25 cellular contexts compared by ENCODE assay signal in the genomic region with DNA sequence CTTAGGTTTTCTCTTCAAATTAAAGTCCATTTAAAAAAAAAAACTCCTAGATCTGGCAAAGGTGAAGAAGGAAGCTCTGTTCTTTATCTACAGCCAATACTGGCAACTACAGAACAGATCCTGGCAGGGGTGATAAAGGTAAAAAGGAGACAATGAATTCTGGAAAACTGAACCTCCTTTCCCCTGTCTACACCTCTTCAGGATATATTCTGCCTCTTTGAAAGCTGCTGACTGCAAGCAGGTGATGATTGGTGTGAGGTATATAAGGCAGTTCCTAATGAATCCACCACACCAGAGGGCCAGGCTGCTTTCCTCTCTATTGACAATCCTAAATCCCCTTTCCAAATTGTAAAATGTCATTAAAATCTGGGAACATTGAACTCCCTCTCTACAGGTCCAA.
A peak's percentile ranks its signal among the peaks of the same experiment; 100 is the strongest.
DNase-seq lines count a peak whose midpoint lies in the region; ATAC-seq, FAIRE-seq and TF ChIP-seq lines count a peak whose summit lies in the region.
"Had no signal": no experiment of that assay in that cellular context is flagged by ENCODE, and none has a peak within 500 bp of the region (broad histone marks: within the 10 kb centered on the region; RNA-seq: fewer than 3 reads in every experiment).

No MANE protein-coding gene starts in this region.

- in situ Hi-C loops in HepG2 (cut with HindIII; ENCODE audit: extremely low pct_ligation_motif_present, low pct_unique_long_range_greater_than_20kb) = no loop called here

- DNase-seq in SK-N-SH = no peak
- no peak for DNase-seq in HepG2 (ENCODE audit: low spot score)
- no peak for DNase-seq in right lobe of liver
- DNase-seq in Karpas-422 = no peak
- no peak for DNase-seq in ascending aorta (ENCODE audit: low spot score in 2 of 2)
- DNase-seq: 8988T, ACHN, Calu3, DMS79 treated with DMSO at 0.1 percent for 48 hours, GOT3, KBM-7, MG63, NCI-H146, NCI-H2029, NCI-H524 treated with DMSO at 0.1 percent for 48 hours, NCI-H82, RPMI8226, SHP77 treated with DMSO at 0.1 percent for 48 hours had no signal

- TF ChIP-seq RAD21 in SK-N-SH (IDR thresholded peaks at IDR 0.05; ENCODE audit: low read length) (no peak), liver (IDR thresholded peaks at IDR 0.05) (no peak), HepG2 (CRISPR knock-in tag; IDR thresholded peaks at IDR 0.05) (no peak)

- TF ChIP-seq POLR2A in HepG2 (IDR thresholded peaks at IDR 0.05; ENCODE audit: insufficient read depth in 1 of 2, low read depth in 2 of 2, low read length in 2 of 2) = no peak
- TF ChIP-seq POLR2A in right lobe of liver (IDR thresholded peaks at IDR 0.05) = no peak

- intact Hi-C loops in HepG2 (cut with micrococcal nuclease; ENCODE audit: unreplicated experiment) (no loop called here), right lobe of liver (cut with DNase I) (no loop called here), ascending aorta (cut with DNase I) (no loop called here)

- TF ChIP-seq EP300 in SK-N-SH (IDR thresholded peaks at IDR 0.05; ENCODE audit: borderline replicate concordance in 1 of 2, low read depth in 1 of 2, low read length in 1 of 2) (no peak), HepG2 (IDR thresholded peaks at IDR 0.05; ENCODE audit: low read depth in 2 of 2, low read length in 2 of 2) (no peak), HepG2 (CRISPR knock-in tag; IDR thresholded peaks at IDR 0.05; ENCODE audit: borderline replicate concordance) (no peak)

- TF ChIP-seq CTCF in SK-N-SH (IDR thresholded peaks at IDR 0.05) (no peak), liver (IDR thresholded peaks at IDR 0.05; ENCODE audit: low read depth, low read length, missing input control) (no peak), HepG2 (CRISPR knock-in tag; IDR thresholded peaks at IDR 0.05) (no peak), right lobe of liver (IDR thresholded peaks at IDR 0.05) (no peak), ascending aorta (IDR thresholded peaks at IDR 0.05) (no peak)

- H3K27me3 ChIP-seq in SK-N-SH (ENCODE audit: insufficient read depth) (no peaks in the 10 kb centered on the region), liver (ENCODE audit: control insufficient read depth in 4 of 4, insufficient read depth in 4 of 4, low read length in 3 of 4) (no peaks in the 10 kb centered on the region), HepG2 (ENCODE audit: control insufficient read depth in 1 of 2, insufficient read depth in 2 of 2, low read length in 2 of 2) (no peaks in the 10 kb centered on the region; a peak in 2 of 5 replicates), right lobe of liver (no peaks in the 10 kb centered on the region), skeletal muscle tissue (ENCODE audit: control insufficient read depth in 3 of 3, insufficient read depth in 3 of 3, low read length in 3 of 3) (no peaks in the 10 kb centered on the region), Karpas-422 (ENCODE audit: low read length) (no peaks in the 10 kb centered on the region), ascending aorta (no peaks in the 10 kb centered on the region)
- H3K27me3 ChIP-seq: BE2C, MG63 had no signal

- H2AFZ ChIP-seq in SK-N-SH (ENCODE audit: low read depth) = no peak overlapping the region
- no peak overlapping the region for H2AFZ ChIP-seq in HepG2 (ENCODE audit: low read length)
- H2AFZ ChIP-seq in Karpas-422 (ENCODE audit: low read length) = no peak overlapping the region

- H4K20me1 ChIP-seq in SK-N-SH (ENCODE audit: insufficient read depth) = no peaks in the 10 kb centered on the region
- no peaks in the 10 kb centered on the region for H4K20me1 ChIP-seq in HepG2 (ENCODE audit: insufficient read depth, low read length)
- H4K20me1 ChIP-seq in Karpas-422 (ENCODE audit: insufficient read depth, low read depth, low read length) = no peaks in the 10 kb centered on the region

- H3K9me3 ChIP-seq in SK-N-SH = no peaks in the 10 kb centered on the region
- H3K9me3 ChIP-seq in liver (ENCODE audit: control insufficient read depth in 4 of 4, low read length in 3 of 4) = no peaks in the 10 kb centered on the region
- no peaks in the 10 kb centered on the region for H3K9me3 ChIP-seq in HepG2 (ENCODE audit: low read length)
- H3K9me3 ChIP-seq in right lobe of liver = no peaks in the 10 kb centered on the region
- H3K9me3 ChIP-seq in skeletal muscle tissue (ENCODE audit: control insufficient read depth in 3 of 3, low read length in 3 of 3) = no peaks in the 10 kb centered on the region
- H3K9me3 ChIP-seq in Karpas-422 (ENCODE audit: low read length) = no peaks in the 10 kb centered on the region
- no peaks in the 10 kb centered on the region for H3K9me3 ChIP-seq in ascending aorta
- H3K9me3 ChIP-seq: BE2C, HAP-1, MG63 had no signal

- no peak for FAIRE-seq in HepG2 (lab: Jason Lieb, UNC)
- FAIRE-seq: GM12892, HTR-8/SVneo had no signal

- H3K36me3 ChIP-seq in SK-N-SH (replicated peaks in 1 of 2; ENCODE audit: control insufficient read depth in 1 of 2, insufficient read depth in 2 of 2, low read length in 1 of 2) (no peaks in the 10 kb centered on the region), liver (ENCODE audit: control insufficient read depth in 4 of 4, insufficient read depth in 3 of 4, low read depth in 1 of 4, low read length in 3 of 4) (no peaks in the 10 kb centered on the region), HepG2 (replicated peaks in 1 of 2; ENCODE audit: control insufficient read depth in 1 of 2, insufficient read depth in 2 of 2, low read length in 2 of 2) (no peaks in the 10 kb centered on the region), right lobe of liver (no peaks in the 10 kb centered on the region), skeletal muscle tissue (ENCODE audit: control insufficient read depth in 3 of 3, insufficient read depth in 3 of 3, low read length in 3 of 3) (no peaks in the 10 kb centered on the region), Karpas-422 (ENCODE audit: insufficient read depth, low read length) (no peaks in the 10 kb centered on the region), ascending aorta (no peaks in the 10 kb centered on the region)
- H3K36me3 ChIP-seq: BE2C, HAP-1, MG63 had no signal

- H3K79me2 ChIP-seq in SK-N-SH (ENCODE audit: insufficient read depth) = no peaks in the 10 kb centered on the region
- H3K79me2 ChIP-seq in HepG2 (ENCODE audit: insufficient read depth, low read length) = no peaks in the 10 kb centered on the region
- H3K79me2 ChIP-seq in Karpas-422 (ENCODE audit: low read length) = no peaks in the 10 kb centered on the region

- peaks cover 3 to 8% of the 10 kb centered on the region in 2 experiments; a peak in 3 of 4 replicates for H3K4me1 ChIP-seq in SK-N-SH (ENCODE audit: control insufficient read depth in 1 of 2, insufficient read depth in 2 of 2, low read depth in 1 of 2, low read length in 1 of 2)
- H3K4me1 ChIP-seq in liver (ENCODE audit: control insufficient read depth in 4 of 4, insufficient read depth in 4 of 4, low read length in 3 of 4) = peaks cover 0 to 17% (median 10%) of the 10 kb centered on the region in 4 donors
- H3K4me1 ChIP-seq in HepG2 (ENCODE audit: insufficient read depth, low read length) = no peaks in the 10 kb centered on the region
- peaks cover 0 to 7% (median 3%) of the 10 kb centered on the region in 4 donors for H3K4me1 ChIP-seq in right lobe of liver
- H3K4me1 ChIP-seq in skeletal muscle tissue (ENCODE audit: control insufficient read depth in 3 of 3, insufficient read depth in 3 of 3, low read length in 3 of 3) = peaks cover 2 to 13% (median 4%) of the 10 kb centered on the region in 3 donors
- no peaks in the 10 kb centered on the region for H3K4me1 ChIP-seq in Karpas-422 (ENCODE audit: low read length)
- H3K4me1 ChIP-seq in ascending aorta = no peaks in the 10 kb centered on the region
- H3K4me1 ChIP-seq: BE2C had no signal

- H3K9me2 ChIP-seq in SK-N-SH (no peaks in the 10 kb centered on the region), Karpas-422 (replicated peaks; ENCODE audit: insufficient read depth, low read length) (no peaks in the 10 kb centered on the region)

- BruUV-seq in HepG2 (replicated peaks; lab: Mats Ljungman, UMichigan) = no TSS peak

- H3F3A ChIP-seq in SK-N-SH (replicated peaks; ENCODE audit: insufficient read depth) = no peaks in the 10 kb centered on the region

- H3K9ac ChIP-seq in SK-N-SH (no peak overlapping the region), liver (ENCODE audit: low read depth in 1 of 2, low read length in 2 of 2) (peak overlapping the region in 1 of 2 donors; percentile 1), HepG2 (ENCODE audit: insufficient read depth, low read depth, low read length) (no peak overlapping the region), skeletal muscle tissue (ENCODE audit: low read depth in 1 of 3, low read length in 3 of 3) (no peak overlapping the region), Karpas-422 (ENCODE audit: low read length) (no peak overlapping the region)

- ATAC-seq in SK-N-SH treated with all-trans-retinoic acid at 6 μM for 48 hours (peak; percentile 64), HepG2 (no peak), right lobe of liver (peak; percentile 34 to 55 (median 47))

- POLR2A ChIA-PET in SK-N-SH (lab: Yijun Ruan, JAX) = no interaction called here
- POLR2A ChIA-PET in HepG2 (lab: Yijun Ruan, JAX) = no interaction called here

- CTCF ChIA-PET in SK-N-SH (lab: Yijun Ruan, JAX) (interaction anchor here (0.7 to 1.4 kb wide), 3 partner anchors 10 to 1043 kb away, joined by 3 read pairs; no protein-coding TSS in a partner anchor), HepG2 (lab: Yijun Ruan, JAX; ENCODE audit: low intra/inter-chr PET ratio, low total read pairs) (no interaction called here)

- H3K4me2 ChIP-seq in SK-N-SH = no peak overlapping the region
- no peak overlapping the region for H3K4me2 ChIP-seq in HepG2 (ENCODE audit: low read depth, low read length)
- H3K4me2 ChIP-seq in Karpas-422 (ENCODE audit: low read depth, low read length, poor library complexity, severe bottlenecking) = no peak overlapping the region

- H3K27ac ChIP-seq in SK-N-SH (ENCODE audit: low read depth in 2 of 2, low read length in 1 of 2) (peak overlapping the region in 1 of 2 experiments; percentile 69; a peak in 2 of 4 replicates), liver (ENCODE audit: low read depth in 1 of 2, low read length in 2 of 2) (peak overlapping the region; percentile 39 to 51), HepG2 (ENCODE audit: extremely low read length, insufficient read depth, low read length) (no peak overlapping the region), right lobe of liver (peak overlapping the region in 2 of 3 donors; percentile 76 to 85), skeletal muscle tissue (ENCODE audit: low read depth, low read length) (peak overlapping the region; percentile 43), Karpas-422 (ENCODE audit: low read length) (no peak overlapping the region), ascending aorta (no peak overlapping the region)

- H3K4me3 ChIP-seq in SK-N-SH (ENCODE audit: low read depth in 2 of 2, low read length in 1 of 2) (no peak overlapping the region), liver (ENCODE audit: low read depth in 1 of 3, low read length in 3 of 3) (no peak overlapping the region), HepG2 (replicated peaks in 1 of 3; ENCODE audit: insufficient read depth in 1 of 3, low read depth in 2 of 3, low read length in 3 of 3) (no peak overlapping the region), right lobe of liver (no peak overlapping the region), skeletal muscle tissue (ENCODE audit: low read length in 3 of 3) (no peak overlapping the region), Karpas-422 (ENCODE audit: low read length) (no peak overlapping the region), ascending aorta (no peak overlapping the region)
- H3K4me3 ChIP-seq: HAP-1, MG63 had no signal

TF ChIP-seq in HepG2, 621 proteins besides CTCF, POLR2A, EP300 and RAD21 (continues in another document):
- no peak for TF ChIP-seq ZSCAN31 (CRISPR knock-in tag; IDR thresholded peaks at IDR 0.05; ENCODE audit: low read depth)

Comparison
In these comparisons a context has a peak if more than half of its experiments do, and no peak if none do; other contexts are left out.
1. H3K27ac ChIP-seq: peak in liver (2 of 2), right lobe of liver (2 of 3) and skeletal muscle tissue (single experiment); none in HepG2 (single experiment), Karpas-422 (single experiment) and ascending aorta (0 of 2).